8 cellular contexts compared by ENCODE assay signal in the genomic region with DNA sequence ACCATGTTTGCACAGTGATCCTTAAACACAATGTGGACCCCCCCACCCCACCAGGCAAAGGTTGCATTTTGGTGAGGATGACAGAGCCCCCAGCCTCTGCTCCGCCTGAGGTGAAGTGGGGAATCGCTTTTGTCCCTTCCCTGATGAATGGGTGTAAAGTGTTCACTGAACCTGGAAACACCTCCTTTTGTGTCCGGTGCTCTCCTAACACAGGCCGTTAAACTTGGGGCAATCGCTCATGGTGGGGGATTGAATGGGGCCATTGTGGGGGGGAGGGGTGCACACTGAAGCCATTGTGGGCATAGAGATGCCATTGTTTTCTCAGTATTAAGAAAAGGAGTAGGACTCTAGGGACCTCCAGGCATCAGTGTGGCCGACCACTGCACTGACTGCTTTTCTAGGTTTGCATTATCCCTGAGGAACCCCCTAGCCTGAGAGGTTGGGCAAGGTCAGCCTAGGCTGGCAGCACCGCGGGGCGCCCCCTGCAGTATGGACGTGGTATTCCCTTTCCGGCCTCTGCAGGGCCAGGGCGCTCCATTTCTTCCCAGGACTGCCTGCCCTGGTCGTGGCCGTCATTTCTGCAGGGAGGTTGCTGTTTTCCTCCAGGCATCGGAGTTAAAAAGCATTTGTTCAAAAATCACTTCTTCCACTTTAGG.
DNase-seq lines count a peak whose midpoint lies in the region; ATAC-seq and TF ChIP-seq lines count a peak whose summit lies in the region.

No MANE protein-coding gene starts in this region.

- H3K36me3 ChIP-seq in BE2C (no peaks in the 10 kb centered on the region), IMR-90 (ENCODE audit: control insufficient read depth, insufficient read depth, low read length) (peaks cover 2% of the 10 kb centered on the region; the same call in 1 of the 2 replicates), upper lobe of left lung (no peaks in the 10 kb centered on the region), vagina (no peaks in the 10 kb centered on the region)

- H2AK9ac ChIP-seq in IMR-90 (replicated peaks; ENCODE audit: low read depth, low read length, poor library complexity) = no peak overlapping the region

- no peak overlapping the region for H2BK20ac ChIP-seq in IMR-90 (ENCODE audit: low read depth, low read length)

- H3K9me3 ChIP-seq in BE2C (no peaks in the 10 kb centered on the region), IMR-90 (ENCODE audit: control insufficient read depth, insufficient read depth, low read length) (no peaks in the 10 kb centered on the region), upper lobe of left lung (no peaks in the 10 kb centered on the region), vagina (no peaks in the 10 kb centered on the region)

- 62% methylated on average over 8 of the region's 15 CpGs; no CpG with 5 or more reads in 1 of the 2 experiments for WGBS in IMR-90 (ENCODE audit: extremely low coverage in 2 of 2, insufficient read length in 1 of 2), 2 experiments
- 82 to 88% methylated on average over 10 to 15 of the region's 15 CpGs for WGBS in upper lobe of left lung, 2 donors

- H3K9me1 ChIP-seq in IMR-90 (ENCODE audit: insufficient read depth, low read length) = peaks cover 8% of the 10 kb centered on the region; the same call in 1 of the 2 replicates

- H3K9ac ChIP-seq in IMR-90 (ENCODE audit: low read depth, low read length) = no peak overlapping the region

- H3K14ac ChIP-seq in IMR-90 (replicated peaks; ENCODE audit: low read depth, low read length) = no peak overlapping the region

- H4K8ac ChIP-seq in IMR-90 (ENCODE audit: low read depth in 2 of 2, low read length in 2 of 2) = no peak overlapping the region

- TF ChIP-seq EP300 in upper lobe of left lung (IDR thresholded peaks at IDR 0.05) = no peak

- peak; percentile 70 for TF ChIP-seq CTCF in BE2C (IDR thresholded peaks at IDR 0.05; ENCODE audit: low read depth, low read length)
- TF ChIP-seq CTCF in IMR-90 (conservative IDR thresholded peaks at IDR 0.05; ENCODE audit: low read depth, low read length) = peak; percentile 31; the same call in 1 of the 2 replicates
- peak; percentile 38 to 53 (median 39) for TF ChIP-seq CTCF in upper lobe of left lung (IDR thresholded peaks at IDR 0.05)
- peak in 1 of 3 experiments; percentile 9 for TF ChIP-seq CTCF in vagina (IDR thresholded peaks at IDR 0.05)

- H2BK5ac ChIP-seq in IMR-90 (ENCODE audit: low read depth, low read length, poor library complexity, severe bottlenecking) = no peak overlapping the region

- no TSS peak for BruUV-seq in IMR-90 (replicated peaks; lab: Mats Ljungman, UMichigan)

- dilution Hi-C loops in IMR-90 (cut with HindIII; ENCODE audit: low sequenced_read_pairs, unreplicated experiment) = no loop called here

- H3K4me2 ChIP-seq in IMR-90 (ENCODE audit: low read depth, low read length) = no peak overlapping the region

- no peak overlapping the region for H3K27ac ChIP-seq in IMR-90 (ENCODE audit: insufficient read depth, low read length)
- no peak overlapping the region for H3K27ac ChIP-seq in upper lobe of left lung
- H3K27ac ChIP-seq in vagina = no peak overlapping the region

- ATAC-seq in IMR-90 (ENCODE audit: low read depth) (no peak), upper lobe of left lung (ENCODE audit: low FRiP score in 2 of 2) (no peak), GM21723 (IDR thresholded peaks at IDR 0.05; ENCODE audit: unreplicated experiment) (no peak), GM21717 (IDR thresholded peaks at IDR 0.05; ENCODE audit: unreplicated experiment) (no peak)

- no peak overlapping the region for H2BK120ac ChIP-seq in IMR-90 (ENCODE audit: low read depth, low read length)

- H3K27me3 ChIP-seq in BE2C (no peaks in the 10 kb centered on the region), IMR-90 (ENCODE audit: control insufficient read depth, insufficient read depth, low read length) (no peaks in the 10 kb centered on the region), upper lobe of left lung (no peaks in the 10 kb centered on the region), vagina (no peaks in the 10 kb centered on the region)

- H4K20me1 ChIP-seq in IMR-90 (ENCODE audit: insufficient read depth, low read length) = peaks cover 13% of the 10 kb centered on the region; the same call in 1 of the 2 replicates

- no peak for TF ChIP-seq RAD21 in IMR-90 (IDR thresholded peaks at IDR 0.05; ENCODE audit: low read length)

- TF ChIP-seq POLR2A in IMR-90 (IDR thresholded peaks at IDR 0.05; ENCODE audit: low read depth, low read length) = no peak
- no peak for TF ChIP-seq POLR2A in upper lobe of left lung (IDR thresholded peaks at IDR 0.05)
- TF ChIP-seq POLR2A in vagina (IDR thresholded peaks at IDR 0.05) = no peak

- DNase-seq in BE2C (peak; percentile 54), IMR-90 (no peak), iPS-NIHi11 (ENCODE audit: low spot score) (peak; percentile 83), upper lobe of left lung (peak; percentile 34 to 84), vagina (ENCODE audit: extremely low spot score in 2 of 2) (no peak)
- DNase-seq in activated T-helper 9 cell treated with anti-CD3 and anti-CD28 coated beads, Interleukin-2, amount 50 U/mL, for 16 hours (ENCODE audit: low read depth) = peak; percentile 11

- H3K4me1 ChIP-seq in BE2C = peaks cover 22% of the 10 kb centered on the region
- H3K4me1 ChIP-seq in IMR-90 (ENCODE audit: control insufficient read depth, insufficient read depth, low read length) = peaks cover 12% of the 10 kb centered on the region
- peaks cover 4 to 9% (median 8%) of the 10 kb centered on the region in 4 donors for H3K4me1 ChIP-seq in upper lobe of left lung
- H3K4me1 ChIP-seq in vagina = peaks cover 63% of the 10 kb centered on the region

- no peak overlapping the region for H2AFZ ChIP-seq in IMR-90 (replicated peaks; ENCODE audit: low read length, poor library complexity)

- no peak overlapping the region for H2BK15ac ChIP-seq in IMR-90 (ENCODE audit: low read depth, low read length)

- H3K4ac ChIP-seq in IMR-90 (ENCODE audit: low read depth, low read length) = no peak overlapping the region

- H3K23ac ChIP-seq in IMR-90 (ENCODE audit: low read depth, low read length) = no peak overlapping the region

- CTCF ChIA-PET in IMR-90 (lab: Yijun Ruan, JAX) = no interaction called here

- H3K56ac ChIP-seq in IMR-90 (ENCODE audit: extremely low read depth, insufficient read depth, low read length) = no peak overlapping the region

- intact Hi-C loops in IMR-90 (cut with micrococcal nuclease) = no loop called here
- intact Hi-C loops in vagina (cut with DNase I) = no loop called here

- H4K5ac ChIP-seq in IMR-90 (ENCODE audit: low read depth, low read length) = no peak overlapping the region

- POLR2A ChIA-PET in IMR-90 (lab: Charles Lee; ENCODE audit: unreplicated experiment) = no interaction called here

- in situ Hi-C loops in IMR-90 (cut with MboI; ENCODE audit: low sequenced_read_pairs) = no loop called here

- no peak overlapping the region for H3K18ac ChIP-seq in IMR-90 (ENCODE audit: low read depth, low read length)

- peaks cover 34 to 37% of the 10 kb centered on the region in 2 experiments for H3K79me1 ChIP-seq in IMR-90 (ENCODE audit: low read depth in 1 of 2, low read length in 2 of 2)

- H3K4me3 ChIP-seq in BE2C (ENCODE audit: low read depth, low read length) (no peak overlapping the region), IMR-90 (ENCODE audit: insufficient read depth, low read depth, low read length) (no peak overlapping the region), upper lobe of left lung (no peak overlapping the region), vagina (no peak overlapping the region)

- H4K91ac ChIP-seq in IMR-90 (ENCODE audit: insufficient read depth, low read depth, low read length) = no peak overlapping the region

- H2AK5ac ChIP-seq in IMR-90 (ENCODE audit: low read depth, low read length) = no peak overlapping the region

TF ChIP-seq in IMR-90, 13 proteins besides CTCF, POLR2A, EP300 and RAD21:
- 0 out of 2 replicates have a peak, but pooled peaks have one; percentile 15 for TF ChIP-seq SMC3 (IDR thresholded peaks at IDR 0.05; ENCODE audit: low read depth, low read length)
- no peak for TF ChIP-seq FOS (IDR thresholded peaks at IDR 0.05; ENCODE audit: low read depth, low read length)

Comparison
In these comparisons a context has a peak if more than half of its experiments do, and no peak if none do; other contexts are left out.
1. DNase-seq: peak in BE2C (single experiment), activated T-helper 9 cell treated with anti-CD3 and anti-CD28 coated beads, Interleukin-2, amount 50 U/mL, for 16 hours (single experiment), iPS-NIHi11 (single experiment) and upper lobe of left lung (2 of 2); none in IMR-90 (single experiment) and vagina (0 of 2).